In genomic region chr9:125655074-125655633, GRCh38 we compare ENCODE assay signal across 14 cellular contexts.
"Had no signal": no experiment of that assay in that cellular context is flagged by ENCODE, and none has a peak within 500 bp of the region (broad histone marks: within the 10 kb centered on the region; RNA-seq: fewer than 3 reads in every experiment).

No MANE protein-coding gene starts in this region.

- H3K27me3 Mint-ChIP-seq: activated T-helper 17 cell treated with anti-CD3 and anti-CD28 coated beads, Interleukin-2, amount 50 U/mL, for 72 hours; naive thymus-derived CD8-positive, alpha-beta T cell; progenitor cell of endocrine pancreas; stimulated activated naive CD8-positive, alpha-beta T cell treated with anti-CD3 and anti-CD28 coated beads, Interleukin-15, Interleukin-2, amounts not matched to agents 100 ng/mL and 50 ng/mL, for 24 hours; type B pancreatic cell had no signal

- H3K36me3 ChIP-seq: gastroesophageal sphincter, right atrium auricular region had no signal

- H3K4me3 ChIP-seq: gastroesophageal sphincter, right atrium auricular region, smooth muscle cell had no signal

- ATAC-seq: activated CD4-positive, CD25-positive, alpha-beta regulatory T cell treated with anti-CD3 and anti-CD28 coated beads, Interleukin-2, amount 50 U/mL, for 24 hours; activated T-helper 17 cell treated with anti-CD3 and anti-CD28 coated beads, Interleukin-2, amount 50 U/mL, for 72 hours; gastroesophageal sphincter; left lobe of liver; naive thymus-derived CD8-positive, alpha-beta T cell had no signal

- H3K27me3 ChIP-seq: gastroesophageal sphincter, neutrophil, right atrium auricular region had no signal

- H3K4me2 ChIP-seq: smooth muscle cell had no signal

- H3K9me3 Mint-ChIP-seq: activated T-helper 17 cell treated with anti-CD3 and anti-CD28 coated beads, Interleukin-2, amount 50 U/mL, for 72 hours; naive thymus-derived CD8-positive, alpha-beta T cell; stimulated activated naive CD8-positive, alpha-beta T cell treated with anti-CD3 and anti-CD28 coated beads, Interleukin-15, Interleukin-2, amounts not matched to agents 100 ng/mL and 50 ng/mL, for 24 hours; type B pancreatic cell had no signal

- H3K9me3 ChIP-seq: gastroesophageal sphincter, neutrophil, right atrium auricular region had no signal

- DNase-seq: activated naive CD4-positive, alpha-beta T cell treated with Interleukin-2 at 50 U/mL for 16 hours; anterior cingulate cortex; naive thymus-derived CD8-positive, alpha-beta T cell had no signal

- H3K4me3 Mint-ChIP-seq: activated T-helper 17 cell treated with anti-CD3 and anti-CD28 coated beads, Interleukin-2, amount 50 U/mL, for 72 hours; naive thymus-derived CD8-positive, alpha-beta T cell; stimulated activated naive CD8-positive, alpha-beta T cell treated with anti-CD3 and anti-CD28 coated beads, Interleukin-15, Interleukin-2, amounts not matched to agents 100 ng/mL and 50 ng/mL, for 24 hours; type B pancreatic cell had no signal

- H3K27ac ChIP-seq: epithelial cell of prostate, gastroesophageal sphincter, neutrophil, right atrium auricular region had no signal

- H3K27ac Mint-ChIP-seq: activated T-helper 17 cell treated with anti-CD3 and anti-CD28 coated beads, Interleukin-2, amount 50 U/mL, for 72 hours; naive thymus-derived CD8-positive, alpha-beta T cell; progenitor cell of endocrine pancreas; type B pancreatic cell had no signal
